Comparison of ENCODE assay signal across 14 cellular contexts in the genomic region with DNA sequence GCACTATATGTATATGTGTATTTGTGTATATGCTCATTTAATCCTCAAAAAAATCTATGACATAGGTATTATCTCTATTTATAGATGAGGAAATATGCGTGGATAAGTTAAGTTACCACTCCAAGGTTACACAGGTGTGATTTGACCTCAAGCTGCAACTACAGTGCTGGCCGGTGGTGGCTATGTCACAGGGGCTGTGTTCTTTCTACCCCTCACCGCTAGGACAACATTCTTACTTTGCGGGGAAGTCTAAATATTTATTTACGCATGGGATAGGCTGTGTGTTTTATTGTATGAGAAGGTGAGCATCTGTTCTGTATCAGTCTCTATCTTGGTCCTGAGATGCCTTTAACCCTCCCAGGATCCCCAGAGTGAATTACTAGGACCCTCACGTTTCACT.
"Had no signal": no experiment of that assay in that cellular context is flagged by ENCODE, and none has a peak within 500 bp of the region (broad histone marks: within the 10 kb centered on the region; RNA-seq: fewer than 3 reads in every experiment).

No MANE protein-coding gene starts in this region.

- H3K27ac ChIP-seq: colonic mucosa, left ventricle myocardium inferior, neutrophil, sigmoid colon had no signal

- H3K4me1 Mint-ChIP-seq: stimulated activated naive CD8-positive, alpha-beta T cell treated with anti-CD3 and anti-CD28 coated beads, Interleukin-15, amount 100 ng/mL, for 72 hours had no signal

- H3K4me3 Mint-ChIP-seq: naive B cell; stimulated activated naive B cell treated with anti-CD40 and anti-IgM and Interleukin-4, amounts not matched to agents 10 μg/mL and 1 μg/mL and 100 μg/mL, for 72 hours; stimulated activated naive CD8-positive, alpha-beta T cell treated with anti-CD3 and anti-CD28 coated beads, Interleukin-15, amount 100 ng/mL, for 72 hours had no signal

- ATAC-seq: stimulated activated naive B cell treated with anti-CD40 and anti-IgM and Interleukin-4, amounts not matched to agents 10 μg/mL and 1 μg/mL and 100 μg/mL, for 72 hours; stimulated activated naive CD8-positive, alpha-beta T cell treated with anti-CD3 and anti-CD28 coated beads, Interleukin-15, amount 100 ng/mL, for 72 hours had no signal

- H3K36me3 ChIP-seq: colonic mucosa, left ventricle myocardium inferior, neutrophil, sigmoid colon had no signal

- H3K9me3 Mint-ChIP-seq: stimulated activated naive B cell treated with anti-CD40 and anti-IgM and Interleukin-4, amounts not matched to agents 10 μg/mL and 1 μg/mL and 100 μg/mL, for 72 hours had no signal

- H3K36me3 Mint-ChIP-seq: naive B cell; stimulated activated naive B cell treated with anti-CD40 and anti-IgM and Interleukin-4, amounts not matched to agents 10 μg/mL and 1 μg/mL and 100 μg/mL, for 72 hours had no signal

- H3K4me3 ChIP-seq: colonic mucosa, left ventricle myocardium inferior, lung, sigmoid colon, skin epidermis had no signal

- H3K4me1 ChIP-seq: colonic mucosa, sigmoid colon had no signal

- DNase-seq: colonic mucosa; dermis blood vessel endothelial cell; left ventricle myocardium inferior; mesendoderm; naive B cell; sigmoid colon; stimulated activated CD4-positive, alpha-beta T cell treated with anti-CD3 and anti-CD28 coated beads, Interleukin-2, amount 100 ng/mL, for 24 hours; stimulated activated CD4-positive, alpha-beta T cell treated with anti-CD3 and anti-CD28 coated beads, Interleukin-4, amount 100 ng/mL, for 4 hours; stimulated activated naive B cell treated with anti-CD40 and anti-IgM and Interleukin-4, amounts not matched to agents 10 μg/mL and 1 μg/mL and 100 μg/mL, for 72 hours; stimulated activated naive CD8-positive, alpha-beta T cell treated with anti-CD3 and anti-CD28 coated beads, Interleukin-15, amount 100 ng/mL, for 72 hours had no signal

- H3K27me3 ChIP-seq: colonic mucosa, sigmoid colon had no signal

- FAIRE-seq: keratinocyte had no signal

- H3K27ac Mint-ChIP-seq: stimulated activated naive B cell treated with anti-CD40 and anti-IgM and Interleukin-4, amounts not matched to agents 10 μg/mL and 1 μg/mL and 100 μg/mL, for 72 hours had no signal

- H3K9me3 ChIP-seq: colonic mucosa, left ventricle myocardium inferior, neutrophil, sigmoid colon had no signal
